ENCODE assay signal across 15 cellular contexts in the genomic region with DNA sequence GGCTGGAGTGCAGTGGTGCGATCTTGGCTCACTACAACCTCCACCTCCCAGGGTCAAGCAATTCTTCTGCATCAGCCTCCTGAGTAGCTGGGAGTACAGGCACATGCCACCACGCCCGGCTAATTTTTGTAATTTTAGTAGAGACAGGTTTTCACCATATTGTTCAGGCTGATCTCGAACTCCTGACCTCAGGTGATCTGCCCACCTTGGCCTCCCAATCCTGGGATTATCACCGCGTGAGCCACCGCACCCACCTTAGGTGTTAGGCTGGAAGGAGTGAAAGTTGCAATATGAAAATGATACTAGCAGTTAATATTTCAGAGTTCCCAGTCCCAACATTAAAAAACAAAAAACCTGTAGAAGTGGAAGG. TPM values are rescaled to one million over a fixed set of nuclear protein-coding genes. Genes with fewer than 3 reads are reported as not detected.
DNase-seq lines count a peak whose midpoint lies in the region; ATAC-seq and TF ChIP-seq lines count a peak whose summit lies in the region.
"Not testable (repeated sequence)": the region's sequence is repeated elsewhere in the genome, so short reads cannot be mapped to it uniquely, and the experiment has no call there.
"Had no signal": no experiment of that assay in that cellular context is flagged by ENCODE, and none has a peak within 500 bp of the region (broad histone marks: within the 10 kb centered on the region; RNA-seq: fewer than 3 reads in every experiment).

No MANE protein-coding gene starts in this region.

- intact Hi-C loops in CD8-positive, alpha-beta T cell (cut with DNase I, micrococcal nuclease), result loop anchor here in 1 of 2 experiments (10.0 kb wide), 1 partner anchor 49 kb away; no protein-coding TSS in a partner anchor
- intact Hi-C loops in OCI-LY7 (cut with micrococcal nuclease; ENCODE audit: unreplicated experiment); transverse colon (cut with DNase I; ENCODE audit: low total_unique reads): not testable (repeated sequence)
- intact Hi-C loops in activated CD4-positive, alpha-beta memory T cell treated with anti-CD3 and anti-CD28 coated beads for 36 hours (cut with micrococcal nuclease), result loop anchor here (1.0 to 5.0 kb wide), 3 partner anchors 30 to 94 kb away; no protein-coding TSS in a partner anchor

- not testable (repeated sequence) for BruUV-seq in OCI-LY7 (replicated peaks; lab: Mats Ljungman, UMichigan)

- peak overlapping the region; percentile 86 for H3K27ac Mint-ChIP-seq in CD8-positive, alpha-beta T cell
- H3K27ac Mint-ChIP-seq in activated CD4-positive, alpha-beta memory T cell treated with anti-CD3 and anti-CD28 coated beads for 36 hours, result peak overlapping the region; percentile 45
- H3K27ac Mint-ChIP-seq in activated naive CD8-positive, alpha-beta T cell, result peak overlapping the region; percentile 91
- H3K27ac Mint-ChIP-seq in endothelial cell (ENCODE audit: unreplicated experiment), result peak overlapping the region; percentile 82
- peak overlapping the region; percentile 60 to 91 (median 86) for H3K27ac Mint-ChIP-seq in naive thymus-derived CD8-positive, alpha-beta T cell

- not testable (repeated sequence) for H3K27me3 ChIP-seq in CD8-positive, alpha-beta T cell (ENCODE audit: insufficient read depth, low read length); transverse colon

- not testable (repeated sequence) for H3K27ac ChIP-seq in CD8-positive, alpha-beta T cell (ENCODE audit: low read depth, low read length); OCI-LY7 (ENCODE audit: low read depth, low read length, poor library complexity, severe bottlenecking)
- peak overlapping the region; percentile 24 to 62 (median 32) for H3K27ac ChIP-seq in transverse colon

- peak overlapping the region; percentile 18; the same call in 1 of the 2 replicates for H3K4me2 ChIP-seq in OCI-LY7 (ENCODE audit: low read length)

- H3K27me3 Mint-ChIP-seq in CD8-positive, alpha-beta T cell (ENCODE audit: low read depth); activated CD4-positive, alpha-beta memory T cell treated with anti-CD3 and anti-CD28 coated beads for 36 hours; activated naive CD8-positive, alpha-beta T cell; naive thymus-derived CD8-positive, alpha-beta T cell: not testable (repeated sequence)
- H3K27me3 Mint-ChIP-seq in endothelial cell (ENCODE audit: unreplicated experiment), result peaks cover 12% of the 10 kb centered on the region

- not testable (repeated sequence) for H3K9me3 ChIP-seq in CD8-positive, alpha-beta T cell (ENCODE audit: low read length); OCI-LY7 (ENCODE audit: low read length); transverse colon

- CTCF ChIA-PET in CD8-positive, alpha-beta T cell (lab: Charles Lee), result interaction anchor here (1.5 kb wide), 2 partner anchors 19 to 233 kb away, joined by 3 read pairs; no protein-coding TSS in a partner anchor
- CTCF ChIA-PET in OCI-LY7 (lab: Charles Lee; ENCODE audit: unreplicated experiment), result not testable (repeated sequence)
- CTCF ChIA-PET in activated CD4-positive, alpha-beta memory T cell treated with anti-CD3 and anti-CD28 coated beads for 36 hours (lab: Charles Lee), result interaction anchor here (0.9 to 2.1 kb wide), 4 partner anchors 18 to 41 kb away, joined by 4 to 12 read pairs (median 6); no protein-coding TSS in a partner anchor

- not testable (repeated sequence) for H3K4me3 Mint-ChIP-seq in CD8-positive, alpha-beta T cell; activated CD4-positive, alpha-beta memory T cell treated with anti-CD3 and anti-CD28 coated beads for 36 hours; endothelial cell (ENCODE audit: unreplicated experiment)
- peak overlapping the region; percentile 20 for H3K4me3 Mint-ChIP-seq in activated naive CD8-positive, alpha-beta T cell
- peak overlapping the region in 2 of 10 donors; percentile 24 to 25 for H3K4me3 Mint-ChIP-seq in naive thymus-derived CD8-positive, alpha-beta T cell

- H3K36me3 Mint-ChIP-seq in CD8-positive, alpha-beta T cell, result peaks cover 60% of the 10 kb centered on the region
- H3K36me3 Mint-ChIP-seq in activated CD4-positive, alpha-beta memory T cell treated with anti-CD3 and anti-CD28 coated beads for 36 hours, result peaks cover 43% of the 10 kb centered on the region
- H3K36me3 Mint-ChIP-seq in activated naive CD8-positive, alpha-beta T cell, result peaks cover 12% of the 10 kb centered on the region
- H3K36me3 Mint-ChIP-seq in endothelial cell (ENCODE audit: low read depth, unreplicated experiment), result peaks cover 21% of the 10 kb centered on the region
- H3K36me3 Mint-ChIP-seq in naive thymus-derived CD8-positive, alpha-beta T cell, result peaks cover 0 to 42% (median 19%) of the 10 kb centered on the region in 3 donors

- not testable (repeated sequence) for H3K79me2 ChIP-seq in OCI-LY7 (ENCODE audit: insufficient read depth, low read depth, low read length)

- H2AFZ ChIP-seq in OCI-LY7 (ENCODE audit: low read length), result not testable (repeated sequence)

- H3K4me3 ChIP-seq in CD8-positive, alpha-beta T cell (ENCODE audit: low read depth, low read length); OCI-LY7 (ENCODE audit: low read depth, low read length, poor library complexity, severe bottlenecking); transverse colon: not testable (repeated sequence)

- not testable (repeated sequence) for H3K36me3 ChIP-seq in CD8-positive, alpha-beta T cell (ENCODE audit: insufficient read depth, low read length)
- H3K36me3 ChIP-seq in OCI-LY7 (ENCODE audit: insufficient read depth, low read length) (peaks cover 65% of the 10 kb centered on the region), transverse colon (peaks cover 0 to 22% (median 7%) of the 10 kb centered on the region in 4 donors)

- in situ Hi-C loops in transverse colon (cut with MboI; ENCODE audit: low pct_ligation_motif_present in 1 of 4, low pct_unique_long_range_greater_than_20kb in 1 of 4, low sequenced_read_pairs in 3 of 4), result not testable (repeated sequence)

- POLR2A ChIA-PET in CD8-positive, alpha-beta T cell (lab: Charles Lee), result not testable (repeated sequence)
- POLR2A ChIA-PET in OCI-LY7 (lab: Charles Lee), result interaction anchor here (1.5 kb wide), 1 partner anchor 19 kb away, joined by 4 read pairs; no protein-coding TSS in a partner anchor
- POLR2A ChIA-PET in activated CD4-positive, alpha-beta memory T cell treated with anti-CD3 and anti-CD28 coated beads for 36 hours (lab: Charles Lee), result interaction anchor here (0.8 to 2.3 kb wide), 5 partner anchors 18 to 265 kb away, joined by 3 to 12 read pairs (median 3); a partner anchor contains a TSS
- POLR2A ChIA-PET in naive thymus-derived CD8-positive, alpha-beta T cell (lab: Charles Lee), result interaction anchor here (0.7 kb wide), 2 partner anchors 522 to 1149 kb away, joined by 5 to 6 read pairs; no protein-coding TSS in a partner anchor

- H3K4me1 Mint-ChIP-seq in CD8-positive, alpha-beta T cell (ENCODE audit: low read depth), result peaks cover 32% of the 10 kb centered on the region
- H3K4me1 Mint-ChIP-seq in activated CD4-positive, alpha-beta memory T cell treated with anti-CD3 and anti-CD28 coated beads for 36 hours (ENCODE audit: low read depth), result peaks cover 34% of the 10 kb centered on the region
- peaks cover 34% of the 10 kb centered on the region for H3K4me1 Mint-ChIP-seq in activated naive CD8-positive, alpha-beta T cell (ENCODE audit: low read depth)
- not testable (repeated sequence) for H3K4me1 Mint-ChIP-seq in endothelial cell (ENCODE audit: unreplicated experiment)
- H3K4me1 Mint-ChIP-seq in naive thymus-derived CD8-positive, alpha-beta T cell, result peaks cover 17 to 65% (median 41%) of the 10 kb centered on the region in 4 donors

- not testable (repeated sequence) for ATAC-seq in CD8-positive, alpha-beta T cell; naive thymus-derived CD8-positive, alpha-beta T cell
- peak; percentile 5 for ATAC-seq in HG02798 (IDR thresholded peaks at IDR 0.05; ENCODE audit: poor library complexity, unreplicated experiment)

- TF ChIP-seq EP300 in transverse colon (IDR thresholded peaks at IDR 0.05; ENCODE audit: low read depth), result not testable (repeated sequence)

- H3K4me1 ChIP-seq in CD8-positive, alpha-beta T cell (ENCODE audit: insufficient read depth, low read length), result peaks cover 14% of the 10 kb centered on the region
- H3K4me1 ChIP-seq in OCI-LY7 (ENCODE audit: insufficient read depth, low read length, poor library complexity, severe bottlenecking), result peaks cover 59% of the 10 kb centered on the region
- H3K4me1 ChIP-seq in transverse colon, result not testable (repeated sequence)

- not testable (repeated sequence) for H3K9me3 Mint-ChIP-seq in CD8-positive, alpha-beta T cell; activated CD4-positive, alpha-beta memory T cell treated with anti-CD3 and anti-CD28 coated beads for 36 hours; activated naive CD8-positive, alpha-beta T cell (ENCODE audit: low read depth); endothelial cell (ENCODE audit: unreplicated experiment); naive thymus-derived CD8-positive, alpha-beta T cell

- not testable (repeated sequence) for TF ChIP-seq CTCF in CD8-positive, alpha-beta T cell (IDR thresholded peaks at IDR 0.05); OCI-LY7 (conservative IDR thresholded peaks at IDR 0.05; ENCODE audit: low read length); endothelial cell (IDR thresholded peaks at IDR 0.05; ENCODE audit: unreplicated experiment); transverse colon (IDR thresholded peaks at IDR 0.05)

- 67 to 83% methylated on average over 3 to 7 of the region's 7 CpGs for WGBS in transverse colon (ENCODE audit: low coverage in 1 of 2), 2 donors

- H4K20me1 ChIP-seq in OCI-LY7 (ENCODE audit: insufficient read depth, low read length), result not testable (repeated sequence)

- TF ChIP-seq POLR2A in transverse colon (IDR thresholded peaks at IDR 0.05), result not testable (repeated sequence)

- H3K9me2 ChIP-seq in OCI-LY7 (ENCODE audit: insufficient read depth, low read length), result not testable (repeated sequence)

- DNase-seq in CD8-positive, alpha-beta T cell; OCI-LY7 (ENCODE audit: low spot score); endothelial cell (ENCODE audit: low spot score); naive thymus-derived CD8-positive, alpha-beta T cell; transverse colon: not testable (repeated sequence)
- peak; percentile 34 for DNase-seq in activated CD4-positive, alpha-beta memory T cell treated with anti-CD3 and anti-CD28 coated beads for 36 hours

RNA-seq across cellular contexts. Expression of a gene that starts 7.3 kb away (rescaled TPM):
- 10 to 100 TPM in 1 of 2 experiments, 1 to 10 TPM in 1; 8.9 to 10.2 TPM for total RNA-seq in CD8-positive, alpha-beta T cell
- total RNA-seq in OCI-LY7 (2014; rRNA removed; shearing (Covaris generic)), result 6.4 and 8.0 TPM in 2 replicates
- total RNA-seq in OCI-LY7 (2022) (13.5 and 16.0 TPM in 2 replicates), endothelial cell (ENCODE audit: unreplicated experiment) (4.2 TPM), transverse colon (1 to 10 TPM in 2 of 4 donors, not detected in 2; 1.9 to 4.9 TPM)
- under 1 TPM; 0.31 to 0.76 TPM for total RNA-seq in activated CD4-positive, alpha-beta memory T cell treated with anti-CD3 and anti-CD28 coated beads for 36 hours
- 10 to 100 TPM in 1 of 2 experiments, 1 to 10 TPM in 1; 8.6 to 10.6 TPM for total RNA-seq in naive thymus-derived CD8-positive, alpha-beta T cell
- polyA plus RNA-seq in naive thymus-derived CD8-positive, alpha-beta T cell, result under 1 TPM; 0.35 to 0.63 (median 0.60) TPM

RNA-seq across cellular contexts. Expression of a gene that starts 8.1 kb away (rescaled TPM):
- total RNA-seq in CD8-positive, alpha-beta T cell, result 10 to 100 TPM; 73.6 to 84.3 TPM
- total RNA-seq in OCI-LY7 (2014; rRNA removed; shearing (Covaris generic)), result 90.2 and 102 TPM in 2 replicates
- 95.0 and 106 TPM in 2 replicates for total RNA-seq in OCI-LY7 (2022)
- 10 to 100 TPM; 27.4 to 30.2 TPM for total RNA-seq in activated CD4-positive, alpha-beta memory T cell treated with anti-CD3 and anti-CD28 coated beads for 36 hours
- 40.1 TPM for total RNA-seq in endothelial cell (ENCODE audit: unreplicated experiment)
- total RNA-seq in naive thymus-derived CD8-positive, alpha-beta T cell, result 100 to 1,000 TPM; 129 to 130 TPM
- polyA plus RNA-seq in naive thymus-derived CD8-positive, alpha-beta T cell, result 10 to 100 TPM in 1 of 3 donors, 1 to 10 TPM in 2; 2.5 to 14.6 (median 3.3) TPM
- total RNA-seq in transverse colon, result 100 to 1,000 TPM in 2 of 4 donors, 10 to 100 TPM in 2; 80.0 to 239 (median 113) TPM

RNA-seq across cellular contexts. Expression of a gene that starts 58.5 kb away (rescaled TPM):
- not detected for total RNA-seq in CD8-positive, alpha-beta T cell
- total RNA-seq in OCI-LY7 (2014; rRNA removed; shearing (Covaris generic)), result not detected in 2 replicates
- total RNA-seq in OCI-LY7 (2022) (not detected in 2 replicates), endothelial cell (ENCODE audit: unreplicated experiment) (not detected), transverse colon (not detected)
- total RNA-seq in activated CD4-positive, alpha-beta memory T cell treated with anti-CD3 and anti-CD28 coated beads for 36 hours, result not detected
- total RNA-seq in naive thymus-derived CD8-positive, alpha-beta T cell, result not detected
- polyA plus RNA-seq in naive thymus-derived CD8-positive, alpha-beta T cell, result 10 to 100 TPM in 1 of 3 donors, 1 to 10 TPM in 2; 4.8 to 10.9 (median 7.7) TPM
- total RNA-seq: adrenal gland, glomerular endothelial cell, K562, kidney, lung microvascular endothelial cell, right cardiac atrium, urinary bladder had no signal
